13 cellular contexts compared by ENCODE assay signal in the genomic region with DNA sequence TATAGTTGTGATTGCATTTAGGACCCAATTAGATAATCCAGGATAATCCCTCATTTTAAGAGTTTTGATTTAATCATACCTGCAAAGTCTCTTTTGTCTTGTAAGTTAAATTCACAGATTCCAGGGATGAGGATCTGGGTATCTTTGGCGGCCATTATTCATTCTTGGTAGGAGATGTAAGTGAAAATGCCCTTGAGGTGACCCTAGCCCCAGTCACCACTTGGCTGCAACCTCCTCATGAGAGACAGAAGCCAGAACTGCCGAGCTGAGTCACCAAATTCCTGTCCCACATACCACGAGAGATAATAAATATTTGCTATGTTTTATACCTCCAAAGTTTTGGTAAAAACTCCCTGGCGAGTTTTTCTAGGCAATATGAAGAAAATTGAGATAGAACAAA.
A peak's percentile ranks its signal among the peaks of the same experiment; 100 is the strongest.
DNase-seq lines count a peak whose midpoint lies in the region; ATAC-seq, FAIRE-seq and TF ChIP-seq lines count a peak whose summit lies in the region.
"Had no signal": no experiment of that assay in that cellular context is flagged by ENCODE, and none has a peak within 500 bp of the region (broad histone marks: within the 10 kb centered on the region; RNA-seq: fewer than 3 reads in every experiment).

No MANE protein-coding gene starts in this region.

- in situ Hi-C loops in GM13977 (cut with MboI; ENCODE audit: low pct_unique_long_range_greater_than_20kb, low sequenced_read_pairs, unreplicated experiment) = no loop called here

- no peak overlapping the region for H3K4me3 ChIP-seq in cardiac muscle cell
- H3K4me3 ChIP-seq: right lobe of liver had no signal

- no peaks in the 10 kb centered on the region for H3K9me3 ChIP-seq in cardiac muscle cell (ENCODE audit: low read depth)
- H3K9me3 ChIP-seq: right lobe of liver had no signal

- H3K36me3 ChIP-seq in cardiac muscle cell = no peaks in the 10 kb centered on the region
- H3K36me3 ChIP-seq: right lobe of liver had no signal

- H3K4me1 ChIP-seq in cardiac muscle cell (ENCODE audit: low read depth) = peaks cover 6% of the 10 kb centered on the region
- H3K4me1 ChIP-seq: right lobe of liver had no signal

- no peak for ATAC-seq in Right ventricle myocardium inferior
- ATAC-seq in left lobe of liver = no peak

- peak overlapping the region; percentile 56 for H3K27ac ChIP-seq in cardiac muscle cell

- FAIRE-seq in urothelium cell line (lab: Jason Lieb, UNC) = no peak

- intact Hi-C loops in Right ventricle myocardium inferior (cut with DNase I) = no loop called here

- TF ChIP-seq CTCF in cardiac muscle cell (IDR thresholded peaks at IDR 0.05; ENCODE audit: low read depth, low read length) = no peak
- no peak for TF ChIP-seq CTCF in GM13977 (IDR thresholded peaks at IDR 0.05; ENCODE audit: extremely low read depth, insufficient read depth, missing control alignments)

- no peaks in the 10 kb centered on the region for H3K27me3 ChIP-seq in cardiac muscle cell
- H3K27me3 ChIP-seq: right lobe of liver had no signal

- DNase-seq in cardiac muscle cell (ENCODE audit: low read depth in 1 of 2, low spot score in 1 of 2) (peak; percentile 31 to 95), Right ventricle myocardium inferior (ENCODE audit: missing footprints) (no peak), amniotic stem cell (lab: John Stamatoyannopoulos, UW) (peak; percentile 33), hepatic stellate cell (ENCODE audit: low spot score) (peak; percentile 70), urothelium cell line (ENCODE audit: low spot score) (peak; percentile 64), left lobe of liver (ENCODE audit: low spot score) (no peak), cortex of kidney (lab: John Stamatoyannopoulos, UW) (no peak), GM13977 (ENCODE audit: low spot score) (no peak)
- DNase-seq: activated CD4-positive, CD25-positive, alpha-beta regulatory T cell treated with anti-CD3 and anti-CD28 coated beads, Interleukin-2, amount 50 U/mL, for 72 hours; activated effector memory CD4-positive, alpha-beta T cell treated with anti-CD3 and anti-CD28 coated beads, Interleukin-2, amount 50 U/mL, for 16 hours; effector CD8-positive, alpha-beta T cell; kidney glomerular epithelial cell had no signal

Comparison
In these comparisons a context has a peak if more than half of its experiments do, and no peak if none do; other contexts are left out.
1. DNase-seq: peak in cardiac muscle cell (2 of 2), amniotic stem cell (single experiment), hepatic stellate cell (single experiment) and urothelium cell line (single experiment); none in Right ventricle myocardium inferior (single experiment), left lobe of liver (single experiment), cortex of kidney (single experiment) and GM13977 (single experiment).